19 cellular contexts compared by ENCODE assay signal in the genomic region with DNA sequence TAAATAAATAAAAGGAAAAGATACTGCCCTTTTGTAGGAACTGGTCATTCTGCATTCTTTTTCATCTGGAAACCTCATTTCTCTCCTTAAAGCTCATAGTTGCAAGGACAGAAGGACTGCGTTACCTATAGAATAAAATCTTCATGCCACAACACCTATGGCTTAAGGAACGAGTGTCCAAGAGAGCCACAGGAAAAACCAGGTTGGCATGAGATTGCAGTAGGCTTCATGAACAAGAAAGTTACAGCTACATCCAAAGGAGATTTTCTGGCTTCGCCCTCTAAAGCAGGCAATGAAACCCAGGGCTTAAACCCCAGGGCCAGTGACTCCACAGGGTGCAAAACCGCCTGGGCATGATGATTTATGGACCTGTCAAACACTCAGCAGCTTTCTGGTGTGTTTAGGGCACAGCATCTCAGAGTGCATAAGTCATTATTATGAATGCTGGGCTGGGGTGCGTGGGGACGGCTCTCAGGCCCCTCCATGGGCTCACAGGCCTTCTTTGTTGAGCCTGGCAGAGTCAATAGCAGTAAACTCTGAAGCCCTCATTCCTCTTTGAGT. TPM values are rescaled to one million over a fixed set of nuclear protein-coding genes. Genes with fewer than 3 reads are reported as not detected.
"Had no signal": no experiment of that assay in that cellular context is flagged by ENCODE, and none has a peak within 500 bp of the region (broad histone marks: within the 10 kb centered on the region; RNA-seq: fewer than 3 reads in every experiment).

No MANE protein-coding gene starts in this region.

- H3K4me2 ChIP-seq: hepatocyte had no signal

- ATAC-seq: naive thymus-derived CD4-positive, alpha-beta T cell; sciatic nerve; stimulated activated naive B cell treated with anti-CD40 and anti-IgM and Interleukin-4, amounts not matched to agents 10 μg/mL and 1 μg/mL and 100 μg/mL, for 72 hours had no signal

- H3K27ac ChIP-seq: epithelial cell of prostate, hepatocyte, neutrophil, parathyroid adenoma, thyroid gland, VCaP had no signal

- FAIRE-seq: bronchial epithelial cell had no signal

- H3K79me2 ChIP-seq: hepatocyte, parathyroid adenoma had no signal

- H3K9ac ChIP-seq: parathyroid adenoma had no signal

- H3K4me1 ChIP-seq: parathyroid adenoma, thyroid gland had no signal

- H3K36me3 ChIP-seq: neutrophil, thyroid gland had no signal

- H3K4me3 ChIP-seq: hepatocyte, thyroid gland had no signal

- H3K27me3 ChIP-seq: hepatocyte, neutrophil, thyroid gland had no signal

- H3K9me3 ChIP-seq: neutrophil, thyroid gland had no signal

- H2AFZ ChIP-seq: hepatocyte, parathyroid adenoma had no signal

- DNase-seq: activated CD4-positive, alpha-beta T cell treated with anti-CD3 and anti-CD28 coated beads for 1 hour; activated CD8-positive, alpha-beta memory T cell treated with anti-CD3 and anti-CD28 coated beads for 24 hours; activated CD8-positive, alpha-beta memory T cell treated with anti-CD3 and anti-CD28 coated beads, Interleukin-2, amount 50 U/mL, for 48 hours; activated effector memory CD4-positive, alpha-beta T cell treated with Interleukin-2 at 50 U/mL for 16 hours; activated naive CD4-positive, alpha-beta T cell treated with anti-CD3 and anti-CD28 coated beads, Interleukin-2, amount 50 U/mL, for 16 hours; activated T-cell treated with anti-CD3 and anti-CD28 coated beads, Interleukin-2, amount 50 U/mL, for 48 hours; cerebellar nuclear complex; mesendoderm; naive thymus-derived CD4-positive, alpha-beta T cell; stimulated activated naive B cell treated with anti-CD40 and anti-IgM and Interleukin-4, amounts not matched to agents 10 μg/mL and 1 μg/mL and 100 μg/mL, for 72 hours; T1000; thyroid gland had no signal

RNA-seq across cellular contexts. Expression of a gene that starts 30.7 kb away (rescaled TPM):
- total RNA-seq: naive thymus-derived CD4-positive, alpha-beta T cell had no signal
- polyA plus RNA-seq: naive thymus-derived CD4-positive, alpha-beta T cell had no signal
